Comparison of ENCODE assay signal across 1 cellular context in genomic region chr12:113097716-113098427, GRCh38.
TF ChIP-seq lines count a peak whose summit lies in the region.

No MANE protein-coding gene starts in this region.

TF ChIP-seq in IMR-90, 13 proteins besides CTCF, POLR2A, EP300 and RAD21 (continued from another document):
- no peak for TF ChIP-seq NFE2L2 (IDR thresholded peaks at IDR 0.05; ENCODE audit: low read depth, low read length)
- no peak for TF ChIP-seq MAZ (IDR thresholded peaks at IDR 0.05; ENCODE audit: borderline replicate concordance, low read depth, low read length)
